22 cellular contexts compared by ENCODE assay signal in genomic region chrX:9656871-9657270, GRCh38.
DNase-seq lines count a peak whose midpoint lies in the region; ATAC-seq and TF ChIP-seq lines count a peak whose summit lies in the region.
"Had no signal": no experiment of that assay in that cellular context is flagged by ENCODE, and none has a peak within 500 bp of the region (broad histone marks: within the 10 kb centered on the region; RNA-seq: fewer than 3 reads in every experiment).

No MANE protein-coding gene starts in this region.

- H3K27ac ChIP-seq in caudate nucleus (ENCODE audit: low read depth, low read length), result peak overlapping the region; percentile 33
- H3K27ac ChIP-seq in left lung, result no peak overlapping the region
- H3K27ac ChIP-seq: 22Rv1, PC-9 had no signal

- H3K36me3 ChIP-seq in left lung, result no peaks in the 10 kb centered on the region

- DNase-seq in activated CD8-positive, alpha-beta memory T cell treated with anti-CD3 and anti-CD28 coated beads for 24 hours, result peak; percentile 5
- no peak for DNase-seq in activated CD8-positive, alpha-beta memory T cell treated with anti-CD3 and anti-CD28 coated beads, Interleukin-2, amount 50 U/mL, for 48 hours
- DNase-seq in caudate nucleus (lab: John Stamatoyannopoulos, UW) (no peak), kidney tubule cell (ENCODE audit: low spot score) (peak; percentile 64), left lung (no peak), DMS153 (lab: John Stamatoyannopoulos, UW) (no peak)
- DNase-seq: Calu3; CD8-positive, alpha-beta T cell; MV-4-11; NCI-H1105 treated with DMSO at 0.1 percent for 48 hours; NCI-H2081; NCI-H2171 treated with DMSO at 0.1 percent for 48 hours; NCI-H526 treated with DMSO at 0.1 percent for 48 hours; RPMI8226; SHP77 treated with DMSO at 0.1 percent for 48 hours; SK-N-SH had no signal

- intact Hi-C loops in left lung (cut with DNase I), result no loop called here

- H3K27me3 ChIP-seq in left lung, result no peaks in the 10 kb centered on the region

- H3K4me1 ChIP-seq in left lung, result no peaks in the 10 kb centered on the region
- H3K4me1 ChIP-seq: HAP-1 had no signal

- no peaks in the 10 kb centered on the region for H3K9me3 ChIP-seq in left lung
- H3K9me3 ChIP-seq: HAP-1, SK-N-SH had no signal

- ATAC-seq in GM21447 (IDR thresholded peaks at IDR 0.05; ENCODE audit: unreplicated experiment) (no peak), HG03159 (IDR thresholded peaks at IDR 0.05; ENCODE audit: unreplicated experiment) (no peak), left lung (no peak)
- ATAC-seq: CD8-positive, alpha-beta T cell; GM23338 had no signal

- H3K4me3 ChIP-seq in left lung, result no peak overlapping the region
- H3K4me3 ChIP-seq: GM23338, HAP-1, PC-9 had no signal

- TF ChIP-seq CTCF in left lung (IDR thresholded peaks at IDR 0.05), result no peak

Comparison
In these comparisons a context has a peak if more than half of its experiments do, and no peak if none do; other contexts are left out.
1. DNase-seq: peak in activated CD8-positive, alpha-beta memory T cell treated with anti-CD3 and anti-CD28 coated beads for 24 hours (single experiment) and kidney tubule cell (single experiment); none in activated CD8-positive, alpha-beta memory T cell treated with anti-CD3 and anti-CD28 coated beads, Interleukin-2, amount 50 U/mL, for 48 hours (single experiment), caudate nucleus (0 of 61), left lung (0 of 2) and DMS153 (single experiment).